ENCODE assay signal across 21 cellular contexts in genomic region chr1:50538476-50538875, GRCh38.
DNase-seq lines count a peak whose midpoint lies in the region; ATAC-seq and TF ChIP-seq lines count a peak whose summit lies in the region.
"Had no signal": no experiment of that assay in that cellular context is flagged by ENCODE, and none has a peak within 500 bp of the region (broad histone marks: within the 10 kb centered on the region; RNA-seq: fewer than 3 reads in every experiment).

No MANE protein-coding gene starts in this region.

- DNase-seq in Panc1 (ENCODE audit: low read depth, low spot score): no peak
- DNase-seq in amniotic epithelial cell (ENCODE audit: low read depth): peak; percentile 74
- DNase-seq in iris pigment epithelial cell (ENCODE audit: low read depth): peak; percentile 56
- DNase-seq in renal cortical epithelial cell (ENCODE audit: low read depth): peak; percentile 31
- no peak for DNase-seq in KBM-7
- no peak for DNase-seq in DMS53 treated with DMSO at 0.1 percent for 48 hours (lab: John Stamatoyannopoulos, UW; ENCODE audit: unreplicated experiment)
- DNase-seq in activated CD4-positive, alpha-beta T cell treated with anti-CD3 and anti-CD28 coated beads, Interleukin-2, amount 50 U/mL, for 4 hours: no peak
- no peak for DNase-seq in AML-193 (lab: John Stamatoyannopoulos, UW)
- DNase-seq: 8988T; ACHN; Caco-2; Calu3; CD4-positive, alpha-beta T cell; CD8-positive, alpha-beta T cell; DMS79; DND-41; EL; GDM1 had no signal

- no peak overlapping the region for H3K4me3 ChIP-seq in Panc1 (ENCODE audit: low read depth in 2 of 2, low read length in 2 of 2)
- H3K4me3 ChIP-seq: BLaER1 treated with 17β-estradiol and CSF1 and Interleukin-3, amounts not matched to agents 10 nM and 100 nM; GM12878 had no signal

- TSS peak; percentile 12 for BruUV-seq in Panc1 (replicated peaks; lab: Mats Ljungman, UMichigan)

- H3K27me3 ChIP-seq in Panc1 (ENCODE audit: control insufficient read depth, insufficient read depth, low read length): no peaks in the 10 kb centered on the region
- H3K27me3 ChIP-seq: BLaER1 treated with 17β-estradiol and CSF1 and Interleukin-3, amounts not matched to agents 10 nM and 100 nM had no signal

- CTCF ChIA-PET in Panc1 (lab: Charles Lee): no interaction called here

- intact Hi-C loops in Panc1 (cut with micrococcal nuclease; ENCODE audit: unreplicated experiment): no loop called here

- H3K9me3 ChIP-seq in Panc1 (ENCODE audit: control insufficient read depth, insufficient read depth, low read depth, low read length): no peaks in the 10 kb centered on the region
- H3K9me3 ChIP-seq: BLaER1 treated with 17β-estradiol and CSF1 and Interleukin-3, amounts not matched to agents 10 nM and 100 nM; Caco-2 had no signal

- ATAC-seq in Panc1: no peak
- ATAC-seq: CD8-positive, alpha-beta T cell; GM12878 had no signal

- H3K4me1 ChIP-seq in Panc1 (ENCODE audit: control insufficient read depth, insufficient read depth, low read length): no peaks in the 10 kb centered on the region
- H3K4me1 ChIP-seq: BLaER1 treated with 17β-estradiol and CSF1 and Interleukin-3, amounts not matched to agents 10 nM and 100 nM; Caco-2 had no signal

- H3K36me3 ChIP-seq in Panc1 (ENCODE audit: control insufficient read depth, insufficient read depth, low read length): no peaks in the 10 kb centered on the region; the same call in 1 of the 2 replicates

- in situ Hi-C loops in Panc1 (cut with HindIII; ENCODE audit: low pct_unique_long_range_greater_than_20kb, low sequenced_read_pairs): no loop called here
- in situ Hi-C loops in KBM-7 (cut with MboI; ENCODE audit: low pct_unique_long_range_greater_than_20kb, low sequenced_read_pairs): no loop called here

- H3K27ac ChIP-seq in Panc1 (ENCODE audit: low read length): no peak overlapping the region
- H3K27ac ChIP-seq: BLaER1 treated with 17β-estradiol and CSF1 and Interleukin-3, amounts not matched to agents 10 nM and 100 nM; C4-2B had no signal

- POLR2A ChIA-PET in Panc1 (lab: Charles Lee): no interaction called here

- no peak for TF ChIP-seq CTCF in Panc1 (IDR thresholded peaks at IDR 0.05)

Comparison
In these comparisons a context has a peak if more than half of its experiments do, and no peak if none do; other contexts are left out.
1. DNase-seq: peak in amniotic epithelial cell (single experiment), iris pigment epithelial cell (single experiment) and renal cortical epithelial cell (single experiment); none in Panc1 (single experiment), KBM-7 (single experiment), DMS53 treated with DMSO at 0.1 percent for 48 hours (single experiment), activated CD4-positive, alpha-beta T cell treated with anti-CD3 and anti-CD28 coated beads, Interleukin-2, amount 50 U/mL, for 4 hours (0 of 2) and AML-193 (0 of 2).